2 cellular contexts compared by ENCODE assay signal in the genomic region with DNA sequence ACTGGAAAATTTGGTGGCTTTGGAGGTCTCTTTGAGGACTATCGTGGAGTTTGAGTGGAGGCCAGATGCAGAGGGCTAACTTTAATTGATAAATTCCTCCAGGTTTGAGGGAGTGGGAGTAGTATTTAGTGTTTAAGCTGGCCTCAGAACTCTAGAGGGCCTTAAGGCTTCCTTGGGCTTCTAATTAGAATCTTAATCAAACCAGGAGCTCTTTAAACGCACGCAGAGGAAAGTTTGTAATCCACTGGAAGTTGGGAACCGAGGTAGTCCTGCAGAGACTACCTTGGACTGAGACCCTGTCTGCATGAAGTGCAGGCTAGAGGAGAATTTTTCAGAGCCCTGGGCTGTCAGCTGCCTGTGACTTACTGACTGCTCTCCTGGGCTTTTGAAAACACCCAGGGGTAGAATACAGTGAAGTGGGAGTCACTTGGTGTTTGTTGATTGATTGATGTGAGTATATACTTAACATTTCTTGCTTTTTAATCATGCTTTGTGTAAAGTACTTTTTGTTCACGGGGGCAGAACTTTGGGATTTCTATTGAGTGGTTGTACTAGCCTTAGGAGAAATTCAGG.
A peak's percentile ranks its signal among the peaks of the same experiment; 100 is the strongest.
TF ChIP-seq lines count a peak whose summit lies in the region.

No MANE protein-coding gene starts in this region.

TF ChIP-seq in HCT116, 20 proteins besides CTCF, POLR2A, EP300 and RAD21:
- no peak for TF ChIP-seq TCF7L2 (IDR thresholded peaks at IDR 0.05; ENCODE audit: borderline replicate concordance, extremely low read depth, insufficient read depth, insufficient read length)
- TF ChIP-seq MAX (IDR thresholded peaks at IDR 0.05), result no peak
- no peak for TF ChIP-seq ZFX (IDR thresholded peaks at IDR 0.05)

TF ChIP-seq in K562, 482 proteins besides CTCF, POLR2A, EP300 and RAD21:
- TF ChIP-seq, protein P1, sequence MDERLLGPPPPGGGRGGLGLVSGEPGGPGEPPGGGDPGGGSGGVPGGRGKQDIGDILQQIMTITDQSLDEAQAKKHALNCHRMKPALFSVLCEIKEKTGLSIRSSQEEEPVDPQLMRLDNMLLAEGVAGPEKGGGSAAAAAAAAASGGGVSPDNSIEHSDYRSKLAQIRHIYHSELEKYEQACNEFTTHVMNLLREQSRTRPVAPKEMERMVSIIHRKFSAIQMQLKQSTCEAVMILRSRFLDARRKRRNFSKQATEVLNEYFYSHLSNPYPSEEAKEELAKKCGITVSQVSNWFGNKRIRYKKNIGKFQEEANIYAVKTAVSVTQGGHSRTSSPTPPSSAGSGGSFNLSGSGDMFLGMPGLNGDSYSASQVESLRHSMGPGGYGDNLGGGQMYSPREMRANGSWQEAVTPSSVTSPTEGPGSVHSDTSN (CRISPR knock-in tag; IDR thresholded peaks at IDR 0.05; ENCODE audit: low read depth), result no peak
- TF ChIP-seq, protein P1 (tag; conservative IDR thresholded peaks at IDR 0.05; ENCODE audit: low read depth), result peak; percentile 32; the same call in 1 of the 2 replicates
- TF ChIP-seq, protein P2, sequence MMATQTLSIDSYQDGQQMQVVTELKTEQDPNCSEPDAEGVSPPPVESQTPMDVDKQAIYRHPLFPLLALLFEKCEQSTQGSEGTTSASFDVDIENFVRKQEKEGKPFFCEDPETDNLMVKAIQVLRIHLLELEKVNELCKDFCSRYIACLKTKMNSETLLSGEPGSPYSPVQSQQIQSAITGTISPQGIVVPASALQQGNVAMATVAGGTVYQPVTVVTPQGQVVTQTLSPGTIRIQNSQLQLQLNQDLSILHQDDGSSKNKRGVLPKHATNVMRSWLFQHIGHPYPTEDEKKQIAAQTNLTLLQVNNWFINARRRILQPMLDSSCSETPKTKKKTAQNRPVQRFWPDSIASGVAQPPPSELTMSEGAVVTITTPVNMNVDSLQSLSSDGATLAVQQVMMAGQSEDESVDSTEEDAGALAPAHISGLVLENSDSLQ (IDR thresholded peaks at IDR 0.05), result 0 out of 2 replicates have a peak, but pooled peaks have one; percentile 8
- TF ChIP-seq MED1 (CRISPR knock-in tag; IDR thresholded peaks at IDR 0.05; ENCODE audit: borderline replicate concordance), result no peak
